ENCODE assay signal across 9 cellular contexts in genomic region chr5:90709323-90710148, GRCh38.
DNase-seq lines count a peak whose midpoint lies in the region; ATAC-seq, FAIRE-seq and TF ChIP-seq lines count a peak whose summit lies in the region.
"Had no signal": no experiment of that assay in that cellular context is flagged by ENCODE, and none has a peak within 500 bp of the region (broad histone marks: within the 10 kb centered on the region; RNA-seq: fewer than 3 reads in every experiment).

No MANE protein-coding gene starts in this region.

- 100% methylated on average over 1 of the region's 1 CpG; no CpG with 5 or more reads in 1 of the 2 experiments for WGBS in H1 (ENCODE audit: extremely low coverage in 1 of 2, insufficient coverage in 1 of 2, insufficient read length in 1 of 2, insufficient replicate concordance in 2 of 2, low coverage in 1 of 2, low lambda C conversion rate in 2 of 2, missing lambda C conversion rate in 1 of 2), 2 experiments

- H3K9ac ChIP-seq in OCI-LY3 (ENCODE audit: low read length): no peak overlapping the region
- no peak overlapping the region for H3K9ac ChIP-seq in H1 (replicated peaks in 1 of 4; ENCODE audit: extremely low read depth in 1 of 4, low read depth in 3 of 4, low read length in 3 of 4)

- peaks cover 8% of the 10 kb centered on the region for H3K4me1 ChIP-seq in OCI-LY3 (ENCODE audit: low read length)
- no peaks in the 10 kb centered on the region for H3K4me1 ChIP-seq in H1 (replicated peaks in 1 of 4; ENCODE audit: control insufficient read depth in 3 of 4, insufficient read depth in 4 of 4, low read length in 3 of 4)
- H3K4me1 ChIP-seq: SJSA1 had no signal

- no peak overlapping the region for H3K23ac ChIP-seq in H1 (ENCODE audit: insufficient read length)

- POLR2A ChIA-PET in H1 (lab: Charles Lee; ENCODE audit: partially characterized antibody): no interaction called here

- no peak overlapping the region for H2BK5ac ChIP-seq in H1 (ENCODE audit: low read depth, low read length)

- no peak overlapping the region for H2AK5ac ChIP-seq in H1 (ENCODE audit: low read depth, low read length)

- H4K20me1 ChIP-seq in OCI-LY3 (ENCODE audit: insufficient read depth, low read length) (no peaks in the 10 kb centered on the region), H1 (replicated peaks in 1 of 2; ENCODE audit: control insufficient read depth in 1 of 2, insufficient read depth in 2 of 2, low read length in 2 of 2) (peaks cover 0 to 3% of the 10 kb centered on the region in 2 experiments)

- H3K23me2 ChIP-seq in H1 (ENCODE audit: low read depth, low read length): no peaks in the 10 kb centered on the region

- H3K4ac ChIP-seq in H1 (replicated peaks; ENCODE audit: insufficient read length, low read depth, low read length): no peak overlapping the region

- no peak overlapping the region for H2BK15ac ChIP-seq in H1 (ENCODE audit: low read length)

- no peaks in the 10 kb centered on the region for H3K36me3 ChIP-seq in OCI-LY3 (replicated peaks; ENCODE audit: low read depth, low read length)
- H3K36me3 ChIP-seq in H1 (ENCODE audit: control insufficient read depth in 2 of 4, insufficient read depth in 4 of 4, low read length in 3 of 4): peaks cover 0 to 40% (median 20%) of the 10 kb centered on the region in 4 experiments; a peak in 4 of 8 replicates
- H3K36me3 ChIP-seq: SJSA1 had no signal

- peak; percentile 97 for FAIRE-seq in H1 (lab: Jason Lieb, UNC)

- peak; percentile 74 for ATAC-seq in GM18505 (IDR thresholded peaks at IDR 0.05; ENCODE audit: unreplicated experiment)
- peak; percentile 60 for ATAC-seq in HG03103 (IDR thresholded peaks at IDR 0.05; ENCODE audit: low read depth, unreplicated experiment)

- H3K4me2 ChIP-seq in OCI-LY3 (ENCODE audit: low read length): peak overlapping the region; percentile 2; the same call in 1 of the 2 replicates
- H3K4me2 ChIP-seq in H1 (ENCODE audit: insufficient read depth in 1 of 2, low read depth in 2 of 2, low read length in 2 of 2): no peak overlapping the region

- no peak overlapping the region for H3K14ac ChIP-seq in H1 (ENCODE audit: insufficient read length)

- peak in 1 of 2 experiments; percentile 54 for DNase-seq in H1 (ENCODE audit: low read depth in 1 of 2, low spot score in 2 of 2)
- DNase-seq in midbrain (lab: John Stamatoyannopoulos, UW): peak; percentile 31
- no peak for DNase-seq in NCI-H187 treated with DMSO at 0.1 percent for 48 hours (lab: John Stamatoyannopoulos, UW)
- no peak for DNase-seq in NK-92 (lab: John Stamatoyannopoulos, UW; ENCODE audit: unreplicated experiment)

- no peak overlapping the region for H2BK20ac ChIP-seq in H1 (ENCODE audit: low read length)

- no peak overlapping the region for H4K91ac ChIP-seq in H1 (replicated peaks; ENCODE audit: insufficient read length, low read length)

- H3K56ac ChIP-seq in H1 (replicated peaks; ENCODE audit: insufficient read length, low read depth, low read length): no peak overlapping the region

- TF ChIP-seq POLR2A in GM18505 (IDR thresholded peaks at IDR 0.05; ENCODE audit: borderline replicate concordance, extremely low read depth, insufficient read depth, insufficient read length) (no peak), H1 (IDR thresholded peaks at IDR 0.05; ENCODE audit: control extremely low read depth in 1 of 2, low read depth in 2 of 2, low read length in 2 of 2) (no peak)

- TF ChIP-seq RAD21 in H1 (IDR thresholded peaks at IDR 0.05 in 1 of 2, conservative IDR thresholded peaks at IDR 0.05 in 1 of 2; ENCODE audit: low read depth in 2 of 2, low read length in 2 of 2): peak; percentile 58 to 61

- no peak overlapping the region for H2BK12ac ChIP-seq in H1 (ENCODE audit: low read depth, low read length)

- no peak for TF ChIP-seq EP300 in H1 (IDR thresholded peaks at IDR 0.05; ENCODE audit: borderline replicate concordance in 1 of 2, low read depth in 2 of 2, low read length in 2 of 2)

- no peaks in the 10 kb centered on the region for H3K79me2 ChIP-seq in OCI-LY3 (ENCODE audit: low read length)
- H3K79me2 ChIP-seq in H1 (ENCODE audit: control insufficient read depth in 1 of 2, insufficient read depth in 2 of 2, low read length in 2 of 2): no peaks in the 10 kb centered on the region

- CTCF ChIA-PET in H1 (lab: Charles Lee; ENCODE audit: partially characterized antibody): interaction anchor here (0.6 to 3.6 kb wide), 25 partner anchors 9 to 93 kb away, joined by 3 to 24 read pairs (median 4); no protein-coding TSS in a partner anchor

- no peak overlapping the region for H4K8ac ChIP-seq in H1 (ENCODE audit: extremely low read depth, insufficient read depth, low read length)

- no peak overlapping the region for H3K18ac ChIP-seq in H1 (ENCODE audit: extremely low read depth, low read length)

- TF ChIP-seq CTCF in C4-2B (conservative IDR thresholded peaks at IDR 0.05) (peak; percentile 91), OCI-LY3 (IDR thresholded peaks at IDR 0.05; ENCODE audit: low read depth, low read length) (peak; percentile 68), H1 (IDR thresholded peaks at IDR 0.05; ENCODE audit: control extremely low read depth in 1 of 3, insufficient read depth in 1 of 3, low read depth in 1 of 3, low read length in 3 of 3) (peak; percentile 18 to 82 (median 75))

- H3K4me3 ChIP-seq in OCI-LY3 (ENCODE audit: low read length): no peak overlapping the region
- H3K4me3 ChIP-seq in H1 (ENCODE audit: extremely low read depth in 1 of 4, insufficient read depth in 2 of 4, low read depth in 3 of 4, low read length in 4 of 4): no peak overlapping the region
- H3K4me3 ChIP-seq: SJSA1 had no signal

- H2AFZ ChIP-seq in OCI-LY3 (ENCODE audit: low read depth, low read length): no peak overlapping the region
- H2AFZ ChIP-seq in H1 (ENCODE audit: low read length): no peak overlapping the region

- no peak overlapping the region for H4K5ac ChIP-seq in H1 (ENCODE audit: insufficient read length, low read depth, low read length)

- H3K27ac ChIP-seq in C4-2B: no peak overlapping the region
- no peak overlapping the region for H3K27ac ChIP-seq in OCI-LY3 (ENCODE audit: low read length)
- H3K27ac ChIP-seq in H1 (ENCODE audit: low read depth, low read length): no peak overlapping the region
- H3K27ac ChIP-seq: SJSA1 had no signal

- no peak overlapping the region for H2BK120ac ChIP-seq in H1 (replicated peaks; ENCODE audit: low read depth, low read length)

- no peaks in the 10 kb centered on the region for H3K27me3 ChIP-seq in OCI-LY3 (ENCODE audit: low read depth, low read length)
- H3K27me3 ChIP-seq in H1 (replicated peaks in 1 of 4; ENCODE audit: control insufficient read depth in 3 of 4, extremely low read depth in 1 of 4, insufficient read depth in 3 of 4, low read length in 3 of 4): no peaks in the 10 kb centered on the region
- H3K27me3 ChIP-seq: SJSA1 had no signal

- no peaks in the 10 kb centered on the region for H3K9me3 ChIP-seq in OCI-LY3 (ENCODE audit: insufficient read depth, low read length)
- H3K9me3 ChIP-seq in H1 (ENCODE audit: insufficient read depth in 2 of 2, low read depth in 1 of 2, low read length in 1 of 2): no peaks in the 10 kb centered on the region
- H3K9me3 ChIP-seq: SJSA1 had no signal

- no peaks in the 10 kb centered on the region for H3K79me1 ChIP-seq in H1 (ENCODE audit: low read depth, low read length)

TF ChIP-seq in H1, 55 proteins besides CTCF, POLR2A, EP300 and RAD21:
- no peak for TF ChIP-seq TAF1 (IDR thresholded peaks at IDR 0.05; ENCODE audit: low read depth, low read length)
- TF ChIP-seq YY1 (IDR thresholded peaks at IDR 0.05; ENCODE audit: low read depth, low read length): no peak
- no peak for TF ChIP-seq TBP (IDR thresholded peaks at IDR 0.05; ENCODE audit: low read depth, low read length)
- no peak for TF ChIP-seq TAF7 (optimal IDR thresholded peaks at IDR 0.05; ENCODE audit: borderline replicate concordance, low read depth, low read length)
- no peak for TF ChIP-seq ATF2 (IDR thresholded peaks at IDR 0.05; ENCODE audit: low read length)
- no peak for TF ChIP-seq MAFK (IDR thresholded peaks at IDR 0.05; ENCODE audit: low read depth, low read length)
- no peak for TF ChIP-seq SUZ12 (IDR thresholded peaks at IDR 0.05; ENCODE audit: low read length)
- no peak for TF ChIP-seq HDAC6 (IDR thresholded peaks at IDR 0.05; ENCODE audit: low read depth, low read length)
- TF ChIP-seq JUN (IDR thresholded peaks at IDR 0.05; ENCODE audit: low read depth, low read length): no peak
- TF ChIP-seq CTBP2 (IDR thresholded peaks at IDR 0.05; ENCODE audit: borderline replicate concordance, insufficient read depth, insufficient read length, low read length): no peak
- no peak for TF ChIP-seq CBX8 (IDR thresholded peaks at IDR 0.05; ENCODE audit: borderline replicate concordance, low read depth, low read length)
- no peak for TF ChIP-seq CHD2 (IDR thresholded peaks at IDR 0.05; ENCODE audit: low read length)
- TF ChIP-seq SP1 (IDR thresholded peaks at IDR 0.05; ENCODE audit: low read depth, low read length): no peak
- TF ChIP-seq ASH2L (IDR thresholded peaks at IDR 0.05; ENCODE audit: low read length): no peak
- TF ChIP-seq NANOG (IDR thresholded peaks at IDR 0.05; ENCODE audit: insufficient read depth, low read depth, low read length, poor library complexity, severe bottlenecking): no peak
TF ChIP-seq in H1: peak in this region for 0.
